10 cellular contexts compared by ENCODE assay signal in genomic region chr18:14189858-14190257, GRCh38. TPM values are rescaled to one million over a fixed set of nuclear protein-coding genes. Genes with fewer than 3 reads are reported as not detected.
A peak's percentile ranks its signal among the peaks of the same experiment; 100 is the strongest.
DNase-seq lines count a peak whose midpoint lies in the region; ATAC-seq and TF ChIP-seq lines count a peak whose summit lies in the region.
"Had no signal": no experiment of that assay in that cellular context is flagged by ENCODE, and none has a peak within 500 bp of the region (broad histone marks: within the 10 kb centered on the region; RNA-seq: fewer than 3 reads in every experiment).

No MANE protein-coding gene starts in this region.

- no peaks in the 10 kb centered on the region for H3K27me3 Mint-ChIP-seq in activated CD4-positive, alpha-beta memory T cell treated with anti-CD3 and anti-CD28 coated beads for 36 hours

- peaks cover 3% of the 10 kb centered on the region for H3K36me3 Mint-ChIP-seq in activated CD4-positive, alpha-beta memory T cell treated with anti-CD3 and anti-CD28 coated beads for 36 hours

- DNase-seq in ELR (ENCODE audit: low read depth) (peak; percentile 49), kidney tubule cell (ENCODE audit: low spot score) (peak; percentile 92), GF-D8 (lab: John Stamatoyannopoulos, UW) (no peak), ascending aorta (ENCODE audit: low spot score in 2 of 2) (no peak), DMS 273 treated with DMSO at 0.1 percent for 48 hours (lab: John Stamatoyannopoulos, UW) (no peak)
- peak; percentile 57 for DNase-seq in activated CD4-positive, alpha-beta memory T cell treated with anti-CD3 and anti-CD28 coated beads for 36 hours
- DNase-seq: dorsolateral prefrontal cortex, NCI-H2227 treated with DMSO at 0.1 percent for 48 hours had no signal

- no peak overlapping the region for H3K4me3 ChIP-seq in ascending aorta
- H3K4me3 ChIP-seq: dorsolateral prefrontal cortex, K562 had no signal

- no peaks in the 10 kb centered on the region for H3K36me3 ChIP-seq in ascending aorta

- H3K27ac Mint-ChIP-seq in activated CD4-positive, alpha-beta memory T cell treated with anti-CD3 and anti-CD28 coated beads for 36 hours, result peak overlapping the region; percentile 84

- no peaks in the 10 kb centered on the region for H3K9me3 ChIP-seq in ascending aorta

- CTCF ChIA-PET in activated CD4-positive, alpha-beta memory T cell treated with anti-CD3 and anti-CD28 coated beads for 36 hours (lab: Charles Lee), result no interaction called here

- H3K27me3 ChIP-seq in ascending aorta, result no peaks in the 10 kb centered on the region
- H3K27me3 ChIP-seq: dorsolateral prefrontal cortex had no signal

- intact Hi-C loops in activated CD4-positive, alpha-beta memory T cell treated with anti-CD3 and anti-CD28 coated beads for 36 hours (cut with micrococcal nuclease), result loop anchor here (5.0 kb wide), 1 partner anchor 813 kb away; no protein-coding TSS in a partner anchor
- intact Hi-C loops in ascending aorta (cut with DNase I), result no loop called here

- no peak overlapping the region for H3K4me3 Mint-ChIP-seq in activated CD4-positive, alpha-beta memory T cell treated with anti-CD3 and anti-CD28 coated beads for 36 hours

- peak; percentile 84 for ATAC-seq in HG02981 (IDR thresholded peaks at IDR 0.05; ENCODE audit: unreplicated experiment)
- ATAC-seq: K562 had no signal

- POLR2A ChIA-PET in activated CD4-positive, alpha-beta memory T cell treated with anti-CD3 and anti-CD28 coated beads for 36 hours (lab: Charles Lee), result no interaction called here

- peaks cover 28% of the 10 kb centered on the region for H3K4me1 Mint-ChIP-seq in activated CD4-positive, alpha-beta memory T cell treated with anti-CD3 and anti-CD28 coated beads for 36 hours (ENCODE audit: low read depth)

- H3K4me1 ChIP-seq in ascending aorta, result no peaks in the 10 kb centered on the region

- no peak for TF ChIP-seq CTCF in ascending aorta (IDR thresholded peaks at IDR 0.05)

- no peaks in the 10 kb centered on the region for H3K9me3 Mint-ChIP-seq in activated CD4-positive, alpha-beta memory T cell treated with anti-CD3 and anti-CD28 coated beads for 36 hours

- H3K27ac ChIP-seq in ascending aorta, result no peak overlapping the region
- H3K27ac ChIP-seq: dorsolateral prefrontal cortex had no signal

RNA-seq across cellular contexts. Expression of gene ZNF519, which starts 57.6 kb away (rescaled TPM):
- 10 to 100 TPM; 14.1 to 15.8 TPM for total RNA-seq in activated CD4-positive, alpha-beta memory T cell treated with anti-CD3 and anti-CD28 coated beads for 36 hours
- not detected for total RNA-seq in ascending aorta

Comparison
In these comparisons a context has a peak if more than half of its experiments do, and no peak if none do; other contexts are left out.
1. DNase-seq: peak in ELR (single experiment), activated CD4-positive, alpha-beta memory T cell treated with anti-CD3 and anti-CD28 coated beads for 36 hours (single experiment) and kidney tubule cell (single experiment); none in GF-D8 (single experiment), ascending aorta (0 of 2) and DMS 273 treated with DMSO at 0.1 percent for 48 hours (single experiment).
2. RNA of gene ZNF519, which starts 57.6 kb away (total RNA-seq): 14.1 to 15.8 TPM in activated CD4-positive, alpha-beta memory T cell treated with anti-CD3 and anti-CD28 coated beads for 36 hours; not detected in ascending aorta (single experiment); every median in the first group is over 10 times any median in the second.